Comparison of ENCODE assay signal across 15 cellular contexts in the genomic region with DNA sequence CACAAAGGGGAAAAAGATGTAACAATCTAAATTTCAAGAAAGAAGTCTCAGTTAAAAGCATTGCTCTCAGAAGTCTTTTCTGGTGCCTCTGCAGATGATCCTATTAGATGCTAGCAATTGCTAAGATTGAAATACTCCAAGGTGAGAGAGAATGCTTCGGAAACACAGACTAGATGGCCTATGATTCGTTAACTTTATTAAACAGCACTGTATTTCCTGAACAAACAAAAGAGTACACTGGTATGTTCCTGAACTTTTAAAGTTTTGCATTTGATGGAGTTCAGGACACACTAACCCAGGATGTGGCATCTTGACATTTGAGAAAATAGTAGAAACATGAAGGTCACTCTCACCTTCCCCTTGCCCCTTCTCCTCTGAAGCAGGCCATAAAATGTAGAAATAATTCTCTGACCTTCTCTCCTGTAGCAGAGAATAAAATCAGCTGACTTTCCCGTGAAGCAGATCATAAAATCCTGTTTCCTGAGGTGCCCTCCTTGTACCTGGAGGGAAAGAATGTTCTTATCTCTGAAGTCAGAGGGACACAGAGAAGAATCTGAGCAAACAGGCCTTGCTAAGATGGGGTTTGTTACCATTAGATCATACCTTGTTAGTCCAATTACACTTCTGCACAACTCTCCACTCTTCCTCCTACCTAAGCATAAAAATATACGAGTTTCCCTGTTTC.
DNase-seq lines count a peak whose midpoint lies in the region; ATAC-seq and TF ChIP-seq lines count a peak whose summit lies in the region.
"Had no signal": no experiment of that assay in that cellular context is flagged by ENCODE, and none has a peak within 500 bp of the region (broad histone marks: within the 10 kb centered on the region; RNA-seq: fewer than 3 reads in every experiment).

No MANE protein-coding gene starts in this region.

- no peaks in the 10 kb centered on the region for H3K36me3 Mint-ChIP-seq in progenitor cell of endocrine pancreas (ENCODE audit: insufficient read depth)
- no peaks in the 10 kb centered on the region for H3K36me3 Mint-ChIP-seq in activated naive CD4-positive, alpha-beta T cell treated with anti-CD3 and anti-CD28 coated beads, Interleukin-2, amount 50 U/mL, for 72 hours

- H3K27me3 Mint-ChIP-seq in progenitor cell of endocrine pancreas, result no peaks in the 10 kb centered on the region
- H3K27me3 Mint-ChIP-seq: CD4-positive, alpha-beta T cell had no signal

- ATAC-seq in left colon, result peak; percentile 75
- no peak for ATAC-seq in HG03280 (IDR thresholded peaks at IDR 0.05; ENCODE audit: unreplicated experiment)
- ATAC-seq in activated naive CD4-positive, alpha-beta T cell treated with anti-CD3 and anti-CD28 coated beads, Interleukin-2, amount 50 U/mL, for 72 hours, result no peak

- no peak for TF ChIP-seq CTCF in VCaP (conservative IDR thresholded peaks at IDR 0.05)
- no peak for TF ChIP-seq CTCF in progenitor cell of endocrine pancreas (IDR thresholded peaks at IDR 0.05; ENCODE audit: unreplicated experiment)
- no peak for TF ChIP-seq CTCF in dorsolateral prefrontal cortex (IDR thresholded peaks at IDR 0.05 in 54 of 56, conservative IDR thresholded peaks at IDR 0.05 in 2 of 56; ENCODE audit: low read depth in 1 of 56, partially characterized antibody in 56 of 56)

- no peaks in the 10 kb centered on the region for H3K27me3 ChIP-seq in dorsolateral prefrontal cortex
- H3K27me3 ChIP-seq: BE2C had no signal

- H3K4me3 ChIP-seq in dorsolateral prefrontal cortex, result no peak overlapping the region
- H3K4me3 ChIP-seq: HAP-1 had no signal

- H3K4me3 Mint-ChIP-seq in progenitor cell of endocrine pancreas (ENCODE audit: low read depth), result no peak overlapping the region
- H3K4me3 Mint-ChIP-seq: CD4-positive, alpha-beta T cell had no signal

- H3K27ac ChIP-seq in VCaP (peak overlapping the region; percentile 95), dorsolateral prefrontal cortex (no peak overlapping the region)
- H3K27ac ChIP-seq: HL-60 had no signal

- intact Hi-C loops in left colon (cut with DNase I, micrococcal nuclease), result no loop called here
- intact Hi-C loops in dorsolateral prefrontal cortex (cut with DNase I), result no loop called here

- peaks cover 21% of the 10 kb centered on the region for H3K4me1 Mint-ChIP-seq in progenitor cell of endocrine pancreas (ENCODE audit: low read depth)

- no peak for DNase-seq in left colon
- DNase-seq in progenitor cell of endocrine pancreas (ENCODE audit: low spot score, unreplicated experiment), result no peak
- no peak for DNase-seq in dorsolateral prefrontal cortex
- DNase-seq in activated naive CD4-positive, alpha-beta T cell treated with anti-CD3 and anti-CD28 coated beads, Interleukin-2, amount 50 U/mL, for 72 hours (ENCODE audit: low spot score in 2 of 2), result no peak
- DNase-seq: ACHN; BE2C; C1 segment of cervical spinal cord; CD4-positive, alpha-beta T cell; DMS79 treated with DMSO at 0.1 percent for 48 hours; GF-D8; GOT3 had no signal

- peaks cover 4% of the 10 kb centered on the region for H3K9me3 Mint-ChIP-seq in progenitor cell of endocrine pancreas (ENCODE audit: low read depth)
- H3K9me3 Mint-ChIP-seq in activated naive CD4-positive, alpha-beta T cell treated with anti-CD3 and anti-CD28 coated beads, Interleukin-2, amount 50 U/mL, for 72 hours, result no peaks in the 10 kb centered on the region
- H3K9me3 Mint-ChIP-seq: CD4-positive, alpha-beta T cell had no signal

- H3K27ac Mint-ChIP-seq in progenitor cell of endocrine pancreas, result peak overlapping the region; percentile 39
- H3K27ac Mint-ChIP-seq in activated naive CD4-positive, alpha-beta T cell treated with anti-CD3 and anti-CD28 coated beads, Interleukin-2, amount 50 U/mL, for 72 hours, result no peak overlapping the region
- H3K27ac Mint-ChIP-seq: CD4-positive, alpha-beta T cell had no signal
